22 cellular contexts compared by ENCODE assay signal in genomic region chr18:27674411-27674810, GRCh38.
"Had no signal": no experiment of that assay in that cellular context is flagged by ENCODE, and none has a peak within 500 bp of the region (broad histone marks: within the 10 kb centered on the region; RNA-seq: fewer than 3 reads in every experiment).

No MANE protein-coding gene starts in this region.

- H3K79me2 ChIP-seq: hepatocyte had no signal

- H3K27me3 ChIP-seq: colonic mucosa, esophagus squamous epithelium, hepatocyte, neutrophil, right lobe of liver, transverse colon had no signal

- H3K9me3 ChIP-seq: colonic mucosa, esophagus squamous epithelium, neutrophil, psoas muscle, right lobe of liver, thoracic aorta, transverse colon had no signal

- H3K36me3 ChIP-seq: colonic mucosa, esophagus squamous epithelium, neutrophil, right lobe of liver, thoracic aorta, transverse colon had no signal

- H3K4me3 Mint-ChIP-seq: naive B cell; nephron; stimulated activated naive B cell treated with anti-CD40 and anti-IgM and Interleukin-4, amounts not matched to agents 10 μg/mL and 1 μg/mL and 100 μg/mL, for 72 hours; stimulated activated naive CD8-positive, alpha-beta T cell treated with anti-CD3 and anti-CD28 coated beads, Interleukin-15, amount 100 ng/mL, for 72 hours had no signal

- H3K4me1 Mint-ChIP-seq: naive B cell; nephron; stimulated activated naive B cell treated with anti-CD40 and anti-IgM and Interleukin-4, amounts not matched to agents 10 μg/mL and 1 μg/mL and 100 μg/mL, for 72 hours; stimulated activated naive CD8-positive, alpha-beta T cell treated with anti-CD3 and anti-CD28 coated beads, Interleukin-15, amount 100 ng/mL, for 72 hours had no signal

- ATAC-seq: left colon; left ventricle myocardium superior; psoas muscle; right lobe of liver; stimulated activated naive B cell treated with anti-CD40 and anti-IgM and Interleukin-4, amounts not matched to agents 10 μg/mL and 1 μg/mL and 100 μg/mL, for 72 hours had no signal

- H3K27ac Mint-ChIP-seq: naive B cell; stimulated activated naive B cell treated with anti-CD40 and anti-IgM and Interleukin-4, amounts not matched to agents 10 μg/mL and 1 μg/mL and 100 μg/mL, for 72 hours; stimulated activated naive CD8-positive, alpha-beta T cell treated with anti-CD3 and anti-CD28 coated beads, Interleukin-15, amount 100 ng/mL, for 72 hours had no signal

- H3K4me2 ChIP-seq: hepatocyte had no signal

- H3K27ac ChIP-seq: colonic mucosa, esophagus squamous epithelium, hepatocyte, neutrophil, psoas muscle, right lobe of liver, thoracic aorta, transverse colon had no signal

- DNase-seq: colonic mucosa; dermis blood vessel endothelial cell; esophagus squamous epithelium; foreskin fibroblast; head of caudate nucleus; left colon; mesendoderm; naive B cell; psoas muscle; retina; stimulated activated CD4-positive, alpha-beta T cell treated with anti-CD3 and anti-CD28 coated beads, Interleukin-2, amount 100 ng/mL, for 24 hours; stimulated activated CD4-positive, alpha-beta T cell treated with anti-CD3 and anti-CD28 coated beads, Interleukin-4, amount 100 ng/mL, for 4 hours; stimulated activated naive B cell treated with anti-CD40 and anti-IgM and Interleukin-4, amounts not matched to agents 10 μg/mL and 1 μg/mL and 100 μg/mL, for 72 hours; stimulated activated naive CD8-positive, alpha-beta T cell treated with anti-CD3 and anti-CD28 coated beads, Interleukin-15, amount 100 ng/mL, for 72 hours; transverse colon had no signal

- H3K36me3 Mint-ChIP-seq: stimulated activated naive B cell treated with anti-CD40 and anti-IgM and Interleukin-4, amounts not matched to agents 10 μg/mL and 1 μg/mL and 100 μg/mL, for 72 hours had no signal

- H3K4me3 ChIP-seq: colonic mucosa, esophagus squamous epithelium, hepatocyte, lung, psoas muscle, right lobe of liver, thoracic aorta, transverse colon had no signal

- H3K4me1 ChIP-seq: colonic mucosa, esophagus squamous epithelium, psoas muscle, right lobe of liver, transverse colon had no signal

- H3K27me3 Mint-ChIP-seq: naive B cell; stimulated activated naive B cell treated with anti-CD40 and anti-IgM and Interleukin-4, amounts not matched to agents 10 μg/mL and 1 μg/mL and 100 μg/mL, for 72 hours; stimulated activated naive CD8-positive, alpha-beta T cell treated with anti-CD3 and anti-CD28 coated beads, Interleukin-15, amount 100 ng/mL, for 72 hours had no signal

- H2AFZ ChIP-seq: hepatocyte had no signal
